1 cellular context compared by ENCODE assay signal in genomic region chr12:91432079-91432478, GRCh38.
TF ChIP-seq lines count a peak whose summit lies in the region.

No MANE protein-coding gene starts in this region.

TF ChIP-seq in H1, 55 proteins besides CTCF, POLR2A, EP300 and RAD21 (continued from another document):
- no peak for TF ChIP-seq CHD7 (IDR thresholded peaks at IDR 0.05; ENCODE audit: insufficient replicate concordance, low read length)
- no peak for TF ChIP-seq MAX (IDR thresholded peaks at IDR 0.05)
- TF ChIP-seq RBBP5 (IDR thresholded peaks at IDR 0.05; ENCODE audit: borderline replicate concordance, low read depth, low read length): no peak
- no peak for TF ChIP-seq ATF2 (IDR thresholded peaks at IDR 0.05; ENCODE audit: low read length)
- TF ChIP-seq TAF7 (optimal IDR thresholded peaks at IDR 0.05; ENCODE audit: borderline replicate concordance, low read depth, low read length): no peak
- TF ChIP-seq POU5F1 (IDR thresholded peaks at IDR 0.05; ENCODE audit: low read depth, low read length): no peak
TF ChIP-seq in H1: peak in this region for 0.
